In genomic region chrX:115679460-115679859, GRCh38 we compare ENCODE assay signal across 11 cellular contexts.
DNase-seq lines count a peak whose midpoint lies in the region; ATAC-seq, FAIRE-seq and TF ChIP-seq lines count a peak whose summit lies in the region.
"Had no signal": no experiment of that assay in that cellular context is flagged by ENCODE, and none has a peak within 500 bp of the region (broad histone marks: within the 10 kb centered on the region; RNA-seq: fewer than 3 reads in every experiment).

No MANE protein-coding gene starts in this region.

- FAIRE-seq in H1 (lab: Jason Lieb, UNC), result peak; percentile 52

- CTCF ChIA-PET in H1 (lab: Charles Lee; ENCODE audit: partially characterized antibody), result interaction anchor here (0.7 to 4.6 kb wide), 10 partner anchors 9 to 355 kb away, joined by 3 to 30 read pairs (median 6); no protein-coding TSS in a partner anchor

- no peak overlapping the region for H2BK15ac ChIP-seq in H1 (ENCODE audit: low read length)

- H3K14ac ChIP-seq in H1 (ENCODE audit: insufficient read length), result no peak overlapping the region

- no peak overlapping the region for H3K4ac ChIP-seq in H1 (replicated peaks; ENCODE audit: insufficient read length, low read depth, low read length)

- peak; percentile 50 to 61 for TF ChIP-seq RAD21 in H1 (IDR thresholded peaks at IDR 0.05 in 1 of 2, conservative IDR thresholded peaks at IDR 0.05 in 1 of 2; ENCODE audit: low read depth in 2 of 2, low read length in 2 of 2)

- ATAC-seq in GM21528 (IDR thresholded peaks at IDR 0.05; ENCODE audit: low FRiP score, unreplicated experiment), result no peak
- no peak for ATAC-seq in HG03378 (IDR thresholded peaks at IDR 0.05; ENCODE audit: unreplicated experiment)

- no peaks in the 10 kb centered on the region; a peak in 1 of 7 replicates for H3K4me1 ChIP-seq in H1 (replicated peaks in 1 of 4; ENCODE audit: control insufficient read depth in 3 of 4, insufficient read depth in 4 of 4, low read length in 3 of 4)
- H3K4me1 ChIP-seq: BLaER1 had no signal

- no peak overlapping the region for H2BK20ac ChIP-seq in H1 (ENCODE audit: low read length)

- no peak overlapping the region for H2AFZ ChIP-seq in H1 (ENCODE audit: low read length)

- no peak overlapping the region for H2BK12ac ChIP-seq in H1 (ENCODE audit: low read depth, low read length)

- H3K56ac ChIP-seq in H1 (replicated peaks; ENCODE audit: insufficient read length, low read depth, low read length), result no peak overlapping the region

- no peak for TF ChIP-seq POLR2A in H1 (IDR thresholded peaks at IDR 0.05; ENCODE audit: control extremely low read depth in 1 of 2, low read depth in 2 of 2, low read length in 2 of 2)

- H4K91ac ChIP-seq in H1 (replicated peaks; ENCODE audit: insufficient read length, low read length), result no peak overlapping the region

- no peaks in the 10 kb centered on the region for H3K9me3 ChIP-seq in H1 (ENCODE audit: insufficient read depth in 2 of 2, low read depth in 1 of 2, low read length in 1 of 2)
- H3K9me3 ChIP-seq: BLaER1 had no signal

- POLR2A ChIA-PET in H1 (lab: Charles Lee; ENCODE audit: partially characterized antibody), result interaction anchor here (0.8 to 1.4 kb wide), 2 partner anchors 17 to 27 kb away, joined by 3 to 4 read pairs; no protein-coding TSS in a partner anchor

- no peaks in the 10 kb centered on the region for H3K79me2 ChIP-seq in H1 (ENCODE audit: control insufficient read depth in 1 of 2, insufficient read depth in 2 of 2, low read length in 2 of 2)

- H3K9ac ChIP-seq in H1 (replicated peaks in 1 of 4; ENCODE audit: extremely low read depth in 1 of 4, low read depth in 3 of 4, low read length in 3 of 4), result no peak overlapping the region
- H3K9ac ChIP-seq: BLaER1 had no signal

- H4K5ac ChIP-seq in H1 (ENCODE audit: insufficient read length, low read depth, low read length), result no peak overlapping the region

- H3K36me3 ChIP-seq in H1 (ENCODE audit: control insufficient read depth in 2 of 4, insufficient read depth in 4 of 4, low read length in 3 of 4), result no peaks in the 10 kb centered on the region
- H3K36me3 ChIP-seq: BLaER1 had no signal

- H3K79me1 ChIP-seq in H1 (ENCODE audit: low read depth, low read length), result no peaks in the 10 kb centered on the region

- no peak overlapping the region for H3K4me2 ChIP-seq in H1 (ENCODE audit: insufficient read depth in 1 of 2, low read depth in 2 of 2, low read length in 2 of 2)
- H3K4me2 ChIP-seq: BLaER1 had no signal

- H3K23me2 ChIP-seq in H1 (ENCODE audit: low read depth, low read length), result no peaks in the 10 kb centered on the region

- DNase-seq in NCI-H2196 (lab: John Stamatoyannopoulos, UW; ENCODE audit: unreplicated experiment), result peak; percentile 0
- DNase-seq in NCI-H2196 treated with DMSO at 0.1 percent for 48 hours (lab: John Stamatoyannopoulos, UW; ENCODE audit: unreplicated experiment), result no peak
- DNase-seq in NCI-H524 (lab: John Stamatoyannopoulos, UW), result peak; percentile 56 to 83
- no peak for DNase-seq in H1 (ENCODE audit: low read depth in 1 of 2, low spot score in 2 of 2)
- DNase-seq in stromal cell of bone marrow (ENCODE audit: low read depth), result peak; percentile 13
- DNase-seq in SKM-1 treated with dmso at 0.1 percent for 144 hours (lab: John Stamatoyannopoulos, UW; ENCODE audit: unreplicated experiment), result no peak
- DNase-seq: amniotic stem cell had no signal

- H4K20me1 ChIP-seq in H1 (replicated peaks in 1 of 2; ENCODE audit: control insufficient read depth in 1 of 2, insufficient read depth in 2 of 2, low read length in 2 of 2), result no peaks in the 10 kb centered on the region
- H4K20me1 ChIP-seq: BLaER1 had no signal

- H3K27me3 ChIP-seq in H1 (replicated peaks in 1 of 4; ENCODE audit: control insufficient read depth in 3 of 4, extremely low read depth in 1 of 4, insufficient read depth in 3 of 4, low read length in 3 of 4), result no peaks in the 10 kb centered on the region

- no peak overlapping the region for H3K27ac ChIP-seq in H1 (ENCODE audit: low read depth, low read length)
- H3K27ac ChIP-seq: BLaER1, skin epidermis had no signal

- TF ChIP-seq EP300 in H1 (IDR thresholded peaks at IDR 0.05; ENCODE audit: borderline replicate concordance in 1 of 2, low read depth in 2 of 2, low read length in 2 of 2), result no peak

- no peak overlapping the region for H2BK5ac ChIP-seq in H1 (ENCODE audit: low read depth, low read length)

- H4K8ac ChIP-seq in H1 (ENCODE audit: extremely low read depth, insufficient read depth, low read length), result no peak overlapping the region

- H3K4me3 ChIP-seq in H1 (ENCODE audit: extremely low read depth in 1 of 4, insufficient read depth in 2 of 4, low read depth in 3 of 4, low read length in 4 of 4), result no peak overlapping the region
- H3K4me3 ChIP-seq: BLaER1, skin epidermis had no signal

- peak in 2 of 3 experiments; percentile 18 to 48; a peak in 2 of 4 replicates for TF ChIP-seq CTCF in H1 (IDR thresholded peaks at IDR 0.05; ENCODE audit: control extremely low read depth in 1 of 3, insufficient read depth in 1 of 3, low read depth in 1 of 3, low read length in 3 of 3)

- H3K23ac ChIP-seq in H1 (ENCODE audit: insufficient read length), result no peak overlapping the region

- H3K18ac ChIP-seq in H1 (ENCODE audit: extremely low read depth, low read length), result no peak overlapping the region

- 28% methylated on average over 7 of the region's 7 CpGs; no CpG with 5 or more reads in 1 of the 2 experiments for WGBS in H1 (ENCODE audit: extremely low coverage in 1 of 2, insufficient coverage in 1 of 2, insufficient read length in 1 of 2, insufficient replicate concordance in 2 of 2, low coverage in 1 of 2, low lambda C conversion rate in 2 of 2, missing lambda C conversion rate in 1 of 2), 2 experiments

- H2AK5ac ChIP-seq in H1 (ENCODE audit: low read depth, low read length), result no peak overlapping the region

- no peak overlapping the region for H2BK120ac ChIP-seq in H1 (replicated peaks; ENCODE audit: low read depth, low read length)

TF ChIP-seq in H1, 55 proteins besides CTCF, POLR2A, EP300 and RAD21:
- TF ChIP-seq BCL11A (IDR thresholded peaks at IDR 0.05; ENCODE audit: low read depth in 2 of 2, low read length in 2 of 2), result no peak
- TF ChIP-seq POLR2AphosphoS5 (IDR thresholded peaks at IDR 0.05; ENCODE audit: low read depth, low read length), result no peak
- no peak for TF ChIP-seq ZNF274 (IDR thresholded peaks at IDR 0.05; ENCODE audit: borderline replicate concordance, extremely low read depth, low read length)
- TF ChIP-seq KDM4A (IDR thresholded peaks at IDR 0.05; ENCODE audit: low read depth, low read length, severe bottlenecking), result no peak
- TF ChIP-seq CEBPB (IDR thresholded peaks at IDR 0.05; ENCODE audit: low read depth, low read length), result no peak
- TF ChIP-seq SIX5 (IDR thresholded peaks at IDR 0.05; ENCODE audit: low read depth, low read length), result no peak
- TF ChIP-seq CHD1 (IDR thresholded peaks at IDR 0.05; ENCODE audit: low read depth, low read length), result no peak
- no peak for TF ChIP-seq GABPA (IDR thresholded peaks at IDR 0.05; ENCODE audit: borderline replicate concordance, insufficient read depth, low read length)
- TF ChIP-seq HDAC2 (IDR thresholded peaks at IDR 0.05; ENCODE audit: borderline replicate concordance in 1 of 2, low read depth in 2 of 2, low read length in 2 of 2), result no peak
- no peak for TF ChIP-seq YY1 (IDR thresholded peaks at IDR 0.05; ENCODE audit: low read depth, low read length)
- TF ChIP-seq SAP30 (IDR thresholded peaks at IDR 0.05; ENCODE audit: insufficient read depth, insufficient replicate concordance, low read length), result no peak
- no peak for TF ChIP-seq GTF2F1 (IDR thresholded peaks at IDR 0.05; ENCODE audit: borderline replicate concordance, low read depth, low read length)
TF ChIP-seq in H1: peak in this region for 0.

Comparison
In these comparisons a context has a peak if more than half of its experiments do, and no peak if none do; other contexts are left out.
1. DNase-seq: peak in NCI-H2196 (single experiment), NCI-H524 (2 of 2) and stromal cell of bone marrow (single experiment); none in NCI-H2196 treated with DMSO at 0.1 percent for 48 hours (single experiment), H1 (0 of 2) and SKM-1 treated with dmso at 0.1 percent for 144 hours (single experiment).